ENCODE assay signal across 6 cellular contexts in genomic region chr9:4272141-4272540, GRCh38.
"Had no signal": no experiment of that assay in that cellular context is flagged by ENCODE, and none has a peak within 500 bp of the region (broad histone marks: within the 10 kb centered on the region; RNA-seq: fewer than 3 reads in every experiment).

No MANE protein-coding gene starts in this region.

- H3K27ac Mint-ChIP-seq: HFFc6, IgD-negative memory B cell had no signal

- H3K36me3 Mint-ChIP-seq: IgD-negative memory B cell had no signal

- H3K4me3 ChIP-seq: GM23248, HAP-1 had no signal

- DNase-seq: GM23248, GOT3, H7, HFFc6 had no signal

- H3K4me3 Mint-ChIP-seq: HFFc6, IgD-negative memory B cell had no signal

- H3K9me3 Mint-ChIP-seq: HFFc6, IgD-negative memory B cell had no signal
